In the genomic region with DNA sequence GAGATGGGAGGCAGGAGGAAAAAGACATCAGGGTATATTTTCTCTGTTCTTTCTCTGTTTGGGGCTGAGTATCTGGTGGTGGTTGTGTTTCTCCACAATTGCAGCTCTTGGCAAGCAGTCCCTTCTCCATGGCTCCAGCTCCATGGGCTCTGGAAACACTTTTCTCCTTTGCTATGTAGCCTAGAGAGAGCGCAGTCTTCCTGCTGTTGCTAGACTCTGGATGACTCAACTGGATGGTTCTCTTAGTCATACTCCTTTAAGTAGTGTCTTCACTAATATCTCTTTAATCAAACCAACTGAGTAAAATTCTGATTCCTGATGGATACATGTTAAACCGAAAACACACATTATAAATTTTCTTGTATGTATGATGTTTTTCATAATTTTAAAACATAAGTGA, we compare ENCODE assay signal across 16 cellular contexts. TPM values are rescaled to one million over a fixed set of nuclear protein-coding genes. Genes with fewer than 3 reads are reported as not detected.
A peak's percentile ranks its signal among the peaks of the same experiment; 100 is the strongest.
DNase-seq lines count a peak whose midpoint lies in the region; ATAC-seq and TF ChIP-seq lines count a peak whose summit lies in the region.
"Had no signal": no experiment of that assay in that cellular context is flagged by ENCODE, and none has a peak within 500 bp of the region (broad histone marks: within the 10 kb centered on the region; RNA-seq: fewer than 3 reads in every experiment).

No MANE protein-coding gene starts in this region.

- H3K27me3 Mint-ChIP-seq in CD8-positive, alpha-beta memory T cell = peaks cover 0 to 2% of the 10 kb centered on the region in 2 donors

- H3K4me3 ChIP-seq in AG09309 (ENCODE audit: control insufficient read depth, low read depth, low read length) = no peak overlapping the region
- H3K4me3 ChIP-seq in IMR-90 (ENCODE audit: insufficient read depth, low read depth, low read length) = no peak overlapping the region
- no peak overlapping the region for H3K4me3 ChIP-seq in CD8-positive, alpha-beta memory T cell (ENCODE audit: low read length)
- H3K4me3 ChIP-seq: coronary artery, esophagus muscularis mucosa had no signal

- no peak overlapping the region for H2AK9ac ChIP-seq in IMR-90 (replicated peaks; ENCODE audit: low read depth, low read length, poor library complexity)

- no peak for TF ChIP-seq RAD21 in IMR-90 (IDR thresholded peaks at IDR 0.05; ENCODE audit: low read length)

- TF ChIP-seq CTCF in AG09309 (IDR thresholded peaks at IDR 0.05; ENCODE audit: control insufficient read depth, insufficient read depth, low read depth, low read length, missing control alignments) = no peak
- TF ChIP-seq CTCF in IMR-90 (conservative IDR thresholded peaks at IDR 0.05; ENCODE audit: low read depth, low read length) = no peak
- no peak for TF ChIP-seq CTCF in omental fat pad (IDR thresholded peaks at IDR 0.05)

- 83% methylated on average over 1 of the region's 2 CpGs; no CpG with 5 or more reads in 1 of the 2 experiments for WGBS in IMR-90 (ENCODE audit: extremely low coverage in 2 of 2, insufficient read length in 1 of 2), 2 experiments

- no peak overlapping the region for H3K27ac Mint-ChIP-seq in CD8-positive, alpha-beta memory T cell

- 0 out of 2 replicates have a peak, but pooled peaks cover 5% of the 10 kb centered on the region for H3K9me1 ChIP-seq in IMR-90 (ENCODE audit: insufficient read depth, low read length)

- no peak overlapping the region for H3K4me2 ChIP-seq in IMR-90 (ENCODE audit: low read depth, low read length)

- TF ChIP-seq POLR2A in IMR-90 (IDR thresholded peaks at IDR 0.05; ENCODE audit: low read depth, low read length) = no peak

- H3K9me3 Mint-ChIP-seq in CD8-positive, alpha-beta memory T cell = no peaks in the 10 kb centered on the region

- no peaks in the 10 kb centered on the region for H4K20me1 ChIP-seq in IMR-90 (ENCODE audit: insufficient read depth, low read length)

- H3K4me1 Mint-ChIP-seq in CD8-positive, alpha-beta memory T cell = peaks cover 26 to 36% (median 29%) of the 10 kb centered on the region in 3 donors

- H3K9me3 ChIP-seq in IMR-90 (ENCODE audit: control insufficient read depth, insufficient read depth, low read length) = no peaks in the 10 kb centered on the region
- H3K9me3 ChIP-seq in CD8-positive, alpha-beta memory T cell (ENCODE audit: low read length) = no peaks in the 10 kb centered on the region

- H3K36me3 ChIP-seq in IMR-90 (ENCODE audit: control insufficient read depth, insufficient read depth, low read length) = no peaks in the 10 kb centered on the region
- peaks cover 1% of the 10 kb centered on the region for H3K36me3 ChIP-seq in CD8-positive, alpha-beta memory T cell (ENCODE audit: insufficient read depth, low read length)

- no peak overlapping the region for H4K5ac ChIP-seq in IMR-90 (ENCODE audit: low read depth, low read length)

- H2BK20ac ChIP-seq in IMR-90 (ENCODE audit: low read depth, low read length) = no peak overlapping the region

- no peak overlapping the region for H4K8ac ChIP-seq in IMR-90 (ENCODE audit: low read depth in 2 of 2, low read length in 2 of 2)

- no peak overlapping the region for H2AK5ac ChIP-seq in IMR-90 (ENCODE audit: low read depth, low read length)

- no peak overlapping the region for H3K9ac ChIP-seq in IMR-90 (ENCODE audit: low read depth, low read length)
- H3K9ac ChIP-seq: parathyroid adenoma had no signal

- ATAC-seq in IMR-90 (ENCODE audit: low read depth) (no peak), omental fat pad (ENCODE audit: low FRiP score) (no peak), GM18867 (IDR thresholded peaks at IDR 0.05; ENCODE audit: unreplicated experiment) (no peak)
- ATAC-seq: activated naive CD4-positive, alpha-beta T cell treated with anti-CD3 and anti-CD28 coated beads, Interleukin-2, amount 50 U/mL, for 72 hours had no signal

- H2AFZ ChIP-seq in IMR-90 (replicated peaks; ENCODE audit: low read length, poor library complexity) = no peak overlapping the region
- H2AFZ ChIP-seq: parathyroid adenoma had no signal

- H3K36me3 Mint-ChIP-seq in CD8-positive, alpha-beta memory T cell = peaks cover 0 to 10% (median 0%) of the 10 kb centered on the region in 3 donors

- no peak overlapping the region for H4K91ac ChIP-seq in IMR-90 (ENCODE audit: insufficient read depth, low read depth, low read length)

- CTCF ChIA-PET in IMR-90 (lab: Yijun Ruan, JAX) = interaction anchor here (0.6 to 1.3 kb wide), 2 partner anchors 10 to 46 kb away, joined by 4 to 5 read pairs; a partner anchor contains a TSS
- CTCF ChIA-PET in CD8-positive, alpha-beta memory T cell (lab: Charles Lee) = interaction anchor here (1.3 to 5.4 kb wide), 3 partner anchors 9 to 255 kb away, joined by 4 to 33 read pairs (median 29); a partner anchor contains a TSS

- in situ Hi-C loops in IMR-90 (cut with MboI; ENCODE audit: low sequenced_read_pairs) = loop anchor here (5.0 to 25.0 kb wide), 2 partner anchors 254 to 679 kb away; a partner anchor contains a TSS

- no peak overlapping the region for H3K4ac ChIP-seq in IMR-90 (ENCODE audit: low read depth, low read length)

- H3K18ac ChIP-seq in IMR-90 (ENCODE audit: low read depth, low read length) = no peak overlapping the region

- peaks cover 0 to 20% of the 10 kb centered on the region in 2 experiments; a peak in 3 of 4 replicates for H3K79me1 ChIP-seq in IMR-90 (ENCODE audit: low read depth in 1 of 2, low read length in 2 of 2)

- dilution Hi-C loops in IMR-90 (cut with HindIII; ENCODE audit: low sequenced_read_pairs, unreplicated experiment) = no loop called here

- peaks cover 5% of the 10 kb centered on the region for H3K4me1 ChIP-seq in IMR-90 (ENCODE audit: control insufficient read depth, insufficient read depth, low read length)
- peaks cover 25% of the 10 kb centered on the region for H3K4me1 ChIP-seq in CD8-positive, alpha-beta memory T cell (ENCODE audit: insufficient read depth, low read length)

- BruUV-seq in IMR-90 (replicated peaks; lab: Mats Ljungman, UMichigan) = no TSS peak

- no peak overlapping the region for H3K23ac ChIP-seq in IMR-90 (ENCODE audit: low read depth, low read length)

- H3K14ac ChIP-seq in IMR-90 (replicated peaks; ENCODE audit: low read depth, low read length) = no peak overlapping the region

- POLR2A ChIA-PET in IMR-90 (lab: Charles Lee; ENCODE audit: unreplicated experiment) = no interaction called here
- POLR2A ChIA-PET in CD8-positive, alpha-beta memory T cell (lab: Charles Lee) = no interaction called here

- no peak overlapping the region for H2BK120ac ChIP-seq in IMR-90 (ENCODE audit: low read depth, low read length)

- no peak overlapping the region for H3K27ac ChIP-seq in IMR-90 (ENCODE audit: insufficient read depth, low read length)
- no peak overlapping the region for H3K27ac ChIP-seq in CD8-positive, alpha-beta memory T cell (ENCODE audit: low read depth, low read length)
- H3K27ac ChIP-seq: coronary artery, esophagus muscularis mucosa, parathyroid adenoma, WERI-Rb-1 had no signal

- no peak overlapping the region for H3K56ac ChIP-seq in IMR-90 (ENCODE audit: extremely low read depth, insufficient read depth, low read length)

- no peak overlapping the region for H3K4me3 Mint-ChIP-seq in CD8-positive, alpha-beta memory T cell

- intact Hi-C loops in IMR-90 (cut with micrococcal nuclease) = no loop called here

- DNase-seq in AG09309 (ENCODE audit: low read depth) = peak; percentile 18
- peak; percentile 79 for DNase-seq in IMR-90
- DNase-seq in astrocyte of the hippocampus (ENCODE audit: low read depth, low spot score) = peak; percentile 23
- peak; percentile 85 for DNase-seq in iris pigment epithelial cell (ENCODE audit: low read depth)
- no peak for DNase-seq in CD8-positive, alpha-beta memory T cell
- no peak for DNase-seq in omental fat pad (ENCODE audit: low spot score)
- DNase-seq in NCI-H2107 treated with DMSO at 0.1 percent for 48 hours (lab: John Stamatoyannopoulos, UW; ENCODE audit: unreplicated experiment) = no peak
- DNase-seq: midbrain, NCI-H1092 treated with DMSO at 0.1 percent for 48 hours, NCI-H345 had no signal

- H2BK15ac ChIP-seq in IMR-90 (ENCODE audit: low read depth, low read length) = 0 out of 3 replicates have a peak overlapping the region, but pooled peaks have one; percentile 0

- no peak overlapping the region for H2BK5ac ChIP-seq in IMR-90 (ENCODE audit: low read depth, low read length, poor library complexity, severe bottlenecking)

- no peaks in the 10 kb centered on the region for H3K27me3 ChIP-seq in IMR-90 (ENCODE audit: control insufficient read depth, insufficient read depth, low read length)
- H3K27me3 ChIP-seq in CD8-positive, alpha-beta memory T cell (ENCODE audit: insufficient read depth, low read length, poor library complexity, severe bottlenecking) = no peaks in the 10 kb centered on the region
- H3K27me3 ChIP-seq: esophagus muscularis mucosa had no signal

TF ChIP-seq in IMR-90, 13 proteins besides CTCF, POLR2A, EP300 and RAD21:
- TF ChIP-seq SMC3 (IDR thresholded peaks at IDR 0.05; ENCODE audit: low read depth, low read length) = no peak
- peak; percentile 63; the same call in 1 of the 2 replicates for TF ChIP-seq FOS (IDR thresholded peaks at IDR 0.05; ENCODE audit: low read depth, low read length)
- no peak for TF ChIP-seq MAZ (IDR thresholded peaks at IDR 0.05; ENCODE audit: borderline replicate concordance, low read depth, low read length)

RNA-seq across cellular contexts. Expression of a gene that starts 3.3 kb away (rescaled TPM):
- total RNA-seq in IMR-90 (2012; rRNA removed) (12.7 and 13.6 TPM in 2 replicates), omental fat pad (10 to 100 TPM in 3 of 4 donors, 1 to 10 TPM in 1; 8.9 to 15.3 (median 12.3) TPM)
- polyA plus RNA-seq in IMR-90 (2012; rRNA removed) = 8.6 and 10.8 TPM in 2 replicates
- polyA plus RNA-seq in IMR-90 (2012; cell fraction: cytosol; rRNA removed) = 2.1 and 3.0 TPM in 2 replicates
- 0.53 and 2.4 TPM in 2 replicates for polyA plus RNA-seq in IMR-90 (2012; cell fraction: nucleus; rRNA removed; ENCODE audit: low replicate concordance)
- total RNA-seq in CD8-positive, alpha-beta memory T cell = 10 to 100 TPM; 34.3 to 36.1 TPM
- polyA plus RNA-seq in CD8-positive, alpha-beta memory T cell = 48.6 TPM

RNA-seq across cellular contexts. Expression of a gene that starts 9.3 kb away (rescaled TPM):
- total RNA-seq in IMR-90 (2012; rRNA removed) (19.4 and 29.4 TPM in 2 replicates), omental fat pad (10 to 100 TPM in 1 of 4 donors, 1 to 10 TPM in 3; 1.4 to 10.4 (median 6.7) TPM)
- 13.9 and 17.4 TPM in 2 replicates for polyA plus RNA-seq in IMR-90 (2012; rRNA removed)
- polyA plus RNA-seq in IMR-90 (2012; cell fraction: cytosol; rRNA removed) = 3.0 and 4.3 TPM in 2 replicates
- polyA plus RNA-seq in IMR-90 (2012; cell fraction: nucleus; rRNA removed; ENCODE audit: low replicate concordance) = 4.8 and 33.9 TPM in 2 replicates
- total RNA-seq in CD8-positive, alpha-beta memory T cell = 10 to 100 TPM; 13.2 to 17.6 TPM
- polyA plus RNA-seq in CD8-positive, alpha-beta memory T cell = 6.1 TPM

Comparison
In these comparisons a context has a peak if more than half of its experiments do, and no peak if none do; other contexts are left out.
1. DNase-seq: peak in AG09309 (single experiment), IMR-90 (single experiment), astrocyte of the hippocampus (single experiment) and iris pigment epithelial cell (single experiment); none in CD8-positive, alpha-beta memory T cell (0 of 5), omental fat pad (single experiment) and NCI-H2107 treated with DMSO at 0.1 percent for 48 hours (single experiment).